ENCODE assay signal across 15 cellular contexts in the genomic region with DNA sequence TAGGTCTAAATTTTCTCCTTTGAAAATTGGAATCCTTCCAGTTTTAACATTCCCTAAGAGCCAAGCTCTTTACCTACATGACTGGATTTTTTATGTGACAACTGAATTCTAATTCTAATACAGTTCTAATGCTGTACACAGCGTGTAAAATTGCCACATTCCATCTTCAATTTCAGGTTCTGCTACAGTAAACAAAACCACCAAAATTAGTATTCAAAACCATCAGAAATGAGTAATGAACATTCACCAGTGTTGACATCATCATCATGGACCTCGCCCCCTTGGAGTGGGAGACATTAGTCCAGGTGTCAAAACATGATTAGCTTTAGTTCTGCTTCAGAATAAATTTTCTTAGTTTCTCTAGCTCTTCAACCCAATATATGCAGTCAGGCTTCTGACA.
DNase-seq lines count a peak whose midpoint lies in the region; ATAC-seq and TF ChIP-seq lines count a peak whose summit lies in the region.
"Had no signal": no experiment of that assay in that cellular context is flagged by ENCODE, and none has a peak within 500 bp of the region (broad histone marks: within the 10 kb centered on the region; RNA-seq: fewer than 3 reads in every experiment).

No MANE protein-coding gene starts in this region.

- TF ChIP-seq CTCF in astrocyte of the cerebellum (IDR thresholded peaks at IDR 0.05; ENCODE audit: low read depth, low read length, missing control alignments) (no peak), PC-3 (conservative IDR thresholded peaks at IDR 0.05; ENCODE audit: low read depth, low read length) (no peak), glutamatergic neuron (IDR thresholded peaks at IDR 0.05; ENCODE audit: partially characterized antibody, unreplicated experiment) (no peak)

- intact Hi-C loops in PC-3 (cut with micrococcal nuclease): no loop called here

- H3K9me2 ChIP-seq in GM23248 (ENCODE audit: insufficient read depth): no peaks in the 10 kb centered on the region
- no peaks in the 10 kb centered on the region for H3K9me2 ChIP-seq in PC-3 (replicated peaks; ENCODE audit: low read length)

- no peak overlapping the region for H3K4me3 ChIP-seq in GM23248
- no peak overlapping the region for H3K4me3 ChIP-seq in astrocyte of the cerebellum (ENCODE audit: low read depth, low read length)
- H3K4me3 ChIP-seq in PC-3 (ENCODE audit: low read length): no peak overlapping the region

- 5 to 10% methylated on average over 2 of the region's 2 CpGs for WGBS in GM23248 (ENCODE audit: low coverage in 1 of 2, low lambda C conversion rate in 2 of 2, missing lambda C conversion rate in 2 of 2), 2 experiments

- H3K36me3 ChIP-seq in GM23248 (ENCODE audit: low read depth) (no peaks in the 10 kb centered on the region), PC-3 (ENCODE audit: low read depth, low read length) (no peaks in the 10 kb centered on the region)
- H3K36me3 ChIP-seq: BE2C had no signal

- POLR2A ChIA-PET in PC-3 (lab: Charles Lee; ENCODE audit: unreplicated experiment): interaction anchor here (0.7 kb wide), 1 partner anchor 22 kb away, joined by 3 read pairs; no protein-coding TSS in a partner anchor

- CTCF ChIA-PET in PC-3 (lab: Charles Lee): no interaction called here

- H3K4me2 ChIP-seq in GM23248 (ENCODE audit: unreplicated experiment) (no peak overlapping the region), PC-3 (ENCODE audit: low read length) (no peak overlapping the region)

- H3K79me2 ChIP-seq in GM23248 (ENCODE audit: insufficient read depth): no peaks in the 10 kb centered on the region
- H3K79me2 ChIP-seq in PC-3 (ENCODE audit: low read length): no peaks in the 10 kb centered on the region

- peaks cover 6% of the 10 kb centered on the region for H3K27me3 Mint-ChIP-seq in glutamatergic neuron (ENCODE audit: unreplicated experiment)

- H3F3A ChIP-seq in GM23248 (ENCODE audit: insufficient read depth): 0 out of 2 replicates have a peak, but pooled peaks cover 4% of the 10 kb centered on the region
- no peaks in the 10 kb centered on the region for H3F3A ChIP-seq in PC-3 (ENCODE audit: low read length, unreplicated experiment)

- H3K9me3 ChIP-seq in GM23248 (ENCODE audit: low read depth) (no peaks in the 10 kb centered on the region), PC-3 (ENCODE audit: low read length) (no peaks in the 10 kb centered on the region)
- H3K9me3 ChIP-seq: BE2C had no signal

- peaks cover 4% of the 10 kb centered on the region for H3K4me1 Mint-ChIP-seq in glutamatergic neuron (ENCODE audit: low read depth, unreplicated experiment)

- H3K9me3 Mint-ChIP-seq in glutamatergic neuron (ENCODE audit: unreplicated experiment): no peaks in the 10 kb centered on the region

- no peak overlapping the region for H2AFZ ChIP-seq in GM23248
- H2AFZ ChIP-seq in PC-3 (ENCODE audit: low read length): no peak overlapping the region

- no TSS peak for BruUV-seq in PC-3 (replicated peaks; lab: Mats Ljungman, UMichigan)

- H3K36me3 Mint-ChIP-seq in glutamatergic neuron (ENCODE audit: unreplicated experiment): no peaks in the 10 kb centered on the region
- H3K36me3 Mint-ChIP-seq: CD8-positive, alpha-beta T cell had no signal

- H3K4me1 ChIP-seq in GM23248 (ENCODE audit: insufficient read depth): 0 out of 2 replicates have a peak, but pooled peaks cover 7% of the 10 kb centered on the region
- no peaks in the 10 kb centered on the region for H3K4me1 ChIP-seq in PC-3 (ENCODE audit: insufficient read depth, low read length)
- H3K4me1 ChIP-seq: BE2C had no signal

- H4K20me1 ChIP-seq in GM23248 (ENCODE audit: insufficient read depth): no peaks in the 10 kb centered on the region
- no peaks in the 10 kb centered on the region for H4K20me1 ChIP-seq in PC-3 (ENCODE audit: low read length)

- H3K4me3 Mint-ChIP-seq in glutamatergic neuron (ENCODE audit: unreplicated experiment): no peak overlapping the region
- H3K4me3 Mint-ChIP-seq: CD8-positive, alpha-beta T cell; H9 had no signal

- DNase-seq in Caki2 (ENCODE audit: low read depth) (peak; percentile 7), GM23248 (peak; percentile 3), astrocyte of the cerebellum (ENCODE audit: low read depth) (peak; percentile 23), kidney glomerular epithelial cell (lab: John Stamatoyannopoulos, UW) (peak; percentile 57), PC-3 (no peak), NCI-H2107 (lab: John Stamatoyannopoulos, UW) (no peak), glutamatergic neuron (no peak)
- DNase-seq in stimulated activated naive CD4-positive, alpha-beta T cell treated with Interleukin-2 at 50 U/mL for 16 hours (lab: John Stamatoyannopoulos, UW): no peak
- DNase-seq: CD8-positive, alpha-beta T cell; H9; Karpas-422; NCI-H1417 treated with DMSO at 0.1 percent for 48 hours; NCI-H2029; NCI-H510A had no signal

- in situ Hi-C loops in Caki2 (cut with HindIII; ENCODE audit: low pct_unique_long_range_greater_than_20kb, low sequenced_read_pairs): no loop called here
- in situ Hi-C loops in GM23248 (cut with MboI): no loop called here
- in situ Hi-C loops in astrocyte of the cerebellum (cut with HindIII; ENCODE audit: low sequenced_read_pairs): no loop called here

- no peak overlapping the region for H3K27ac ChIP-seq in GM23248
- no peak overlapping the region for H3K27ac ChIP-seq in PC-3 (ENCODE audit: low read length)

- ATAC-seq in PC-3: no peak
- ATAC-seq: CD8-positive, alpha-beta T cell had no signal

- H3K9ac ChIP-seq in GM23248 (no peak overlapping the region), PC-3 (ENCODE audit: low read length) (no peak overlapping the region)

- H3K27ac Mint-ChIP-seq in glutamatergic neuron (ENCODE audit: unreplicated experiment): no peak overlapping the region
- H3K27ac Mint-ChIP-seq: CD8-positive, alpha-beta T cell had no signal

- H3K27me3 ChIP-seq in GM23248 (replicated peaks; ENCODE audit: insufficient read depth) (no peaks in the 10 kb centered on the region), PC-3 (ENCODE audit: low read length) (no peaks in the 10 kb centered on the region)
- H3K27me3 ChIP-seq: BE2C had no signal

Comparison
In these comparisons a context has a peak if more than half of its experiments do, and no peak if none do; other contexts are left out.
1. DNase-seq: peak in Caki2 (single experiment), GM23248 (single experiment), astrocyte of the cerebellum (single experiment) and kidney glomerular epithelial cell (single experiment); none in PC-3 (single experiment), stimulated activated naive CD4-positive, alpha-beta T cell treated with Interleukin-2 at 50 U/mL for 16 hours (single experiment), NCI-H2107 (single experiment) and glutamatergic neuron (single experiment).